In genomic region chr5:180366303-180366702, GRCh38 we compare ENCODE assay signal across 20 cellular contexts. TPM values are rescaled to one million over a fixed set of nuclear protein-coding genes. Genes with fewer than 3 reads are reported as not detected.
DNase-seq lines count a peak whose midpoint lies in the region; ATAC-seq, FAIRE-seq and TF ChIP-seq lines count a peak whose summit lies in the region.
"Had no signal": no experiment of that assay in that cellular context is flagged by ENCODE, and none has a peak within 500 bp of the region (broad histone marks: within the 10 kb centered on the region; RNA-seq: fewer than 3 reads in every experiment).

No MANE protein-coding gene starts in this region.

- ATAC-seq in left cardiac atrium, result peak; percentile 69 to 90
- ATAC-seq: A549; activated CD8-positive, alpha-beta T cell treated with anti-CD3 and anti-CD28 coated beads, Interleukin-2, amount 10 ng/mL, durations not matched to agents 7 days and 5 days; HepG2; right lobe of liver; stimulated activated naive B cell treated with anti-CD40 and anti-IgM and Interleukin-4, amounts not matched to agents 10 μg/mL and 1 μg/mL and 100 μg/mL, for 72 hours had no signal

- H3K4me3 ChIP-seq in left ventricle myocardium inferior, result no peak overlapping the region
- no peak overlapping the region for H3K4me3 ChIP-seq in tibial artery
- H3K4me3 ChIP-seq: A549, right lobe of liver had no signal

- H3K27ac ChIP-seq in left ventricle myocardium inferior (replicated peaks) (no peak overlapping the region), caudate nucleus (ENCODE audit: low read depth, low read length) (peak overlapping the region; percentile 73), tibial artery (peak overlapping the region in 1 of 2 donors; percentile 32)
- H3K27ac ChIP-seq: right lobe of liver, VCaP had no signal

- no peak for DNase-seq in left cardiac atrium
- DNase-seq in left ventricle myocardium inferior, result no peak
- DNase-seq in caudate nucleus (lab: John Stamatoyannopoulos, UW), result peak in 55 of 61 donors; percentile 17 to 80 (median 55)
- DNase-seq in midbrain (lab: John Stamatoyannopoulos, UW), result peak; percentile 75
- peak; percentile 52 to 84 for DNase-seq in tibial artery
- no peak for DNase-seq in effector CD4-positive, alpha-beta T cell
- DNase-seq in cerebellar nuclear complex (lab: John Stamatoyannopoulos, UW), result no peak
- no peak for DNase-seq in D721Med (ENCODE audit: insufficient read length, low spot score)
- DNase-seq: activated CD8-positive, alpha-beta T cell treated with anti-CD3 and anti-CD28 coated beads, Interleukin-2, amount 10 ng/mL, durations not matched to agents 7 days and 5 days; activated effector memory CD4-positive, alpha-beta T cell treated with Interleukin-2 at 50 U/mL for 16 hours; naive thymus-derived CD4-positive, alpha-beta T cell; NCI-H1092; NCI-H446; right lobe of liver; stimulated activated naive B cell treated with anti-CD40 and anti-IgM and Interleukin-4, amounts not matched to agents 10 μg/mL and 1 μg/mL and 100 μg/mL, for 72 hours had no signal

- intact Hi-C loops in left cardiac atrium (cut with DNase I), result no loop called here
- intact Hi-C loops in left ventricle myocardium inferior (cut with micrococcal nuclease), result no loop called here
- intact Hi-C loops in tibial artery (cut with DNase I; ENCODE audit: low total_unique reads), result no loop called here

- no peaks in the 10 kb centered on the region for H3K4me1 ChIP-seq in left ventricle myocardium inferior
- H3K4me1 ChIP-seq in tibial artery, result peaks cover 0 to 10% (median 4%) of the 10 kb centered on the region in 4 donors
- H3K4me1 ChIP-seq: A549, right lobe of liver had no signal

- H3K36me3 ChIP-seq in left ventricle myocardium inferior (no peaks in the 10 kb centered on the region), tibial artery (no peaks in the 10 kb centered on the region)
- H3K36me3 ChIP-seq: right lobe of liver had no signal

- peaks cover 18% of the 10 kb centered on the region for H3K27me3 ChIP-seq in left ventricle myocardium inferior (ENCODE audit: low read depth)
- no peaks in the 10 kb centered on the region for H3K27me3 ChIP-seq in tibial artery
- H3K27me3 ChIP-seq: right lobe of liver had no signal

- FAIRE-seq in D721Med (lab: Jason Lieb, UNC), result no peak
- FAIRE-seq: A549, GM18507, HepG2, keratinocyte had no signal

- TF ChIP-seq CTCF in left ventricle myocardium inferior (IDR thresholded peaks at IDR 0.05; ENCODE audit: borderline replicate concordance), result no peak
- TF ChIP-seq CTCF in tibial artery (IDR thresholded peaks at IDR 0.05), result no peak
- TF ChIP-seq CTCF in D721Med (IDR thresholded peaks at IDR 0.05; ENCODE audit: insufficient read depth, missing control alignments), result no peak

- H3K9me3 ChIP-seq in left ventricle myocardium inferior (replicated peaks), result no peaks in the 10 kb centered on the region
- H3K9me3 ChIP-seq in tibial artery, result no peaks in the 10 kb centered on the region
- H3K9me3 ChIP-seq: A549, right lobe of liver had no signal

RNA-seq across cellular contexts. Expression of gene GFPT2, which starts 13.2 kb away (rescaled TPM):
- 10 to 100 TPM; 27.3 to 44.5 TPM for total RNA-seq in left cardiac atrium
- total RNA-seq in left ventricle myocardium inferior, result 8.4 TPM

Comparison
In these comparisons a context has a peak if more than half of its experiments do, and no peak if none do; other contexts are left out.
1. DNase-seq: peak in caudate nucleus (55 of 61), midbrain (single experiment) and tibial artery (2 of 2); none in left cardiac atrium (single experiment), left ventricle myocardium inferior (single experiment), effector CD4-positive, alpha-beta T cell (single experiment), cerebellar nuclear complex (0 of 2) and D721Med (single experiment).